16 cellular contexts compared by ENCODE assay signal in the genomic region with DNA sequence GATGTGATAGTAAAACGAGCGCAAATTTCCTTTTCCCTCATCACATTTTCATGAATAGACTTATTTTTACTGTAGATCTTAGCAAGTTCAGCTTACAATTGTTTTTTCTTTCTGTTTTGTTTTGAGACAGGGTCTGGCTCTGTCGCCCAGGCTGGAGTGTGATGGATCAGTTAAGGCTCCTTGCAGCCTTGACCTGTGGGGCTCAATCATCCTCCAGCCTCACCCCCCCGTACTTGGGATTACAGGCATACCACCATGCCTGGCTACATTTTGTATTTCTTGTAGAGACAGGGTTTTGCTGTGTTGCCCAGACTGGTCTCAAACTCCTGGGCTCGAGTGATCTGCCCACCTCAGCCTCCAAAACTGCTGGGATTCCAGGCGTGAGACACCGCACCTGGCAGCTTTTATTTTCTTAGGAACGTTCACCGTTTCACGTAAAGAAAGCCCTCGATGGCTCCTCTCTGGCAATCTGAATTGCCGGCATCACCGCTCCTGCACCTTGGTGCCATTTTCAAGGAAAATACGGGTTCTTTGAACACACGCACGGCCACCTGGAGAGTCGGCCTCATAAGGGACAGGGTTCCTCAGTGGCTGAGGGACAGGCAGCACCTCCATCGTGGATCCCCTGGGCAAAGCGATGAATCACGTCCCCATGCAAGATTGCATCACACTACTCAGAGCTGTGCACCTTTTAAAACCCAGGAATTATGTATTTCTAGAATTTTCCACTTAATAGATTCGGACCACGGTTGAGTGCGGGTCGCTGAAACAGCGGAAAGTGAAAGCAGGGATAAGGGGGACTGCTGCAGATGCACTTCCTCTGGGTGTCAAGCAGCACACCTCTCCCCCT.
DNase-seq lines count a peak whose midpoint lies in the region; ATAC-seq, FAIRE-seq and TF ChIP-seq lines count a peak whose summit lies in the region.
"Had no signal": no experiment of that assay in that cellular context is flagged by ENCODE, and none has a peak within 500 bp of the region (broad histone marks: within the 10 kb centered on the region; RNA-seq: fewer than 3 reads in every experiment).

No MANE protein-coding gene starts in this region.

- peaks cover 2% of the 10 kb centered on the region for H3K36me3 Mint-ChIP-seq in activated CD4-positive, alpha-beta memory T cell treated with anti-CD3 and anti-CD28 coated beads for 36 hours
- H3K36me3 Mint-ChIP-seq in activated CD4-positive, alpha-beta memory T cell treated with anti-CD3 and anti-CD28 coated beads, Interleukin-2, amount 10 ng/mL, durations not matched to agents 7 days and 5 days (ENCODE audit: low read depth): no peaks in the 10 kb centered on the region

- no peaks in the 10 kb centered on the region for H3K79me1 ChIP-seq in H1 (ENCODE audit: low read depth, low read length)

- H3K27me3 ChIP-seq in H1 (replicated peaks in 1 of 4; ENCODE audit: control insufficient read depth in 3 of 4, extremely low read depth in 1 of 4, insufficient read depth in 3 of 4, low read length in 3 of 4): no peaks in the 10 kb centered on the region

- H3K23me2 ChIP-seq in H1 (ENCODE audit: low read depth, low read length): no peaks in the 10 kb centered on the region

- no peaks in the 10 kb centered on the region for H3K9me3 ChIP-seq in H1 (ENCODE audit: insufficient read depth in 2 of 2, low read depth in 1 of 2, low read length in 1 of 2)

- no peak for TF ChIP-seq EP300 in H1 (IDR thresholded peaks at IDR 0.05; ENCODE audit: borderline replicate concordance in 1 of 2, low read depth in 2 of 2, low read length in 2 of 2)

- no peak overlapping the region; the same call in 1 of the 2 replicates for H2BK5ac ChIP-seq in H1 (ENCODE audit: low read depth, low read length)

- H3K27me3 Mint-ChIP-seq in activated CD4-positive, alpha-beta memory T cell treated with anti-CD3 and anti-CD28 coated beads for 36 hours: peaks cover 21% of the 10 kb centered on the region
- peaks cover 67% of the 10 kb centered on the region for H3K27me3 Mint-ChIP-seq in activated CD4-positive, alpha-beta memory T cell treated with anti-CD3 and anti-CD28 coated beads, Interleukin-2, amount 10 ng/mL, durations not matched to agents 7 days and 5 days

- ATAC-seq in HG03432 (IDR thresholded peaks at IDR 0.05; ENCODE audit: unreplicated experiment): peak; percentile 2
- ATAC-seq: foreskin keratinocyte, right cardiac atrium had no signal

- no peak overlapping the region for H3K4me3 ChIP-seq in H1 (ENCODE audit: extremely low read depth in 1 of 4, insufficient read depth in 2 of 4, low read depth in 3 of 4, low read length in 4 of 4)

- no peaks in the 10 kb centered on the region for H3K79me2 ChIP-seq in H1 (ENCODE audit: control insufficient read depth in 1 of 2, insufficient read depth in 2 of 2, low read length in 2 of 2)

- no peak overlapping the region for H3K56ac ChIP-seq in H1 (replicated peaks; ENCODE audit: insufficient read length, low read depth, low read length)

- H2AK5ac ChIP-seq in H1 (ENCODE audit: low read depth, low read length): no peak overlapping the region

- H2BK15ac ChIP-seq in H1 (ENCODE audit: low read length): no peak overlapping the region

- peak overlapping the region; percentile 8 for H3K4me3 Mint-ChIP-seq in activated CD4-positive, alpha-beta memory T cell treated with anti-CD3 and anti-CD28 coated beads for 36 hours
- H3K4me3 Mint-ChIP-seq in activated CD4-positive, alpha-beta memory T cell treated with anti-CD3 and anti-CD28 coated beads, Interleukin-2, amount 10 ng/mL, durations not matched to agents 7 days and 5 days: no peak overlapping the region

- H4K8ac ChIP-seq in H1 (ENCODE audit: extremely low read depth, insufficient read depth, low read length): peak overlapping the region; percentile 16; the same call in 1 of the 2 replicates

- no peak overlapping the region for H3K9ac ChIP-seq in H1 (replicated peaks in 1 of 4; ENCODE audit: extremely low read depth in 1 of 4, low read depth in 3 of 4, low read length in 3 of 4)

- H3K9me3 Mint-ChIP-seq in activated CD4-positive, alpha-beta memory T cell treated with anti-CD3 and anti-CD28 coated beads for 36 hours: no peaks in the 10 kb centered on the region
- no peaks in the 10 kb centered on the region for H3K9me3 Mint-ChIP-seq in activated CD4-positive, alpha-beta memory T cell treated with anti-CD3 and anti-CD28 coated beads, Interleukin-2, amount 10 ng/mL, durations not matched to agents 7 days and 5 days

- H3K27ac Mint-ChIP-seq in activated CD4-positive, alpha-beta memory T cell treated with anti-CD3 and anti-CD28 coated beads for 36 hours: peak overlapping the region; percentile 49
- no peak overlapping the region for H3K27ac Mint-ChIP-seq in activated CD4-positive, alpha-beta memory T cell treated with anti-CD3 and anti-CD28 coated beads, Interleukin-2, amount 10 ng/mL, durations not matched to agents 7 days and 5 days

- CTCF ChIA-PET in activated CD4-positive, alpha-beta memory T cell treated with anti-CD3 and anti-CD28 coated beads for 36 hours (lab: Charles Lee): interaction anchor here (0.6 kb wide), 1 partner anchor 133 kb away, joined by 4 read pairs; no protein-coding TSS in a partner anchor
- CTCF ChIA-PET in activated CD4-positive, alpha-beta memory T cell treated with anti-CD3 and anti-CD28 coated beads, Interleukin-2, amount 10 ng/mL, durations not matched to agents 7 days and 5 days (lab: Charles Lee): no interaction called here
- CTCF ChIA-PET in H1 (lab: Charles Lee; ENCODE audit: partially characterized antibody): interaction anchor here (0.9 kb wide), 1 partner anchor 46 kb away, joined by 3 read pairs; no protein-coding TSS in a partner anchor

- TF ChIP-seq RAD21 in H1 (IDR thresholded peaks at IDR 0.05 in 1 of 2, conservative IDR thresholded peaks at IDR 0.05 in 1 of 2; ENCODE audit: low read depth in 2 of 2, low read length in 2 of 2): no peak

- intact Hi-C loops in activated CD4-positive, alpha-beta memory T cell treated with anti-CD3 and anti-CD28 coated beads for 36 hours (cut with micrococcal nuclease): no loop called here

- peaks cover 80% of the 10 kb centered on the region for H3K4me1 Mint-ChIP-seq in activated CD4-positive, alpha-beta memory T cell treated with anti-CD3 and anti-CD28 coated beads for 36 hours (ENCODE audit: low read depth)
- H3K4me1 Mint-ChIP-seq in activated CD4-positive, alpha-beta memory T cell treated with anti-CD3 and anti-CD28 coated beads, Interleukin-2, amount 10 ng/mL, durations not matched to agents 7 days and 5 days: peaks cover 69% of the 10 kb centered on the region

- no peak overlapping the region for H4K91ac ChIP-seq in H1 (replicated peaks; ENCODE audit: insufficient read length, low read length)

- DNase-seq in activated CD4-positive, alpha-beta memory T cell treated with anti-CD3 and anti-CD28 coated beads for 36 hours: peak; percentile 18
- DNase-seq in activated CD4-positive, alpha-beta memory T cell treated with anti-CD3 and anti-CD28 coated beads, Interleukin-2, amount 10 ng/mL, durations not matched to agents 7 days and 5 days: no peak
- DNase-seq in GM12892 (ENCODE audit: insufficient read length) (no peak), H1 (ENCODE audit: low read depth in 1 of 2, low spot score in 2 of 2) (no peak), mesenteric fat pad (ENCODE audit: low spot score) (no peak), Kasumi-1 (lab: John Stamatoyannopoulos, UW) (no peak), C1 segment of cervical spinal cord (lab: John Stamatoyannopoulos, UW) (no peak)
- DNase-seq: activated gamma-delta T cell treated with Interleukin-2 at 50 U/mL for 16 hours, cortex of kidney, foreskin keratinocyte, NCI-H1092 treated with DMSO at 0.1 percent for 48 hours, NCI-H748 treated with DMSO at 0.1 percent for 48 hours, nucleus accumbens, right cardiac atrium had no signal

- H2BK12ac ChIP-seq in H1 (ENCODE audit: low read depth, low read length): no peak overlapping the region

- FAIRE-seq in GM12892 (lab: Jason Lieb, UNC) (peak; percentile 80), H1 (lab: Jason Lieb, UNC) (no peak)
- FAIRE-seq: endothelial cell of umbilical vein had no signal

- H3K14ac ChIP-seq in H1 (ENCODE audit: insufficient read length): no peak overlapping the region

- TF ChIP-seq POLR2A in GM12892 (IDR thresholded peaks at IDR 0.05; ENCODE audit: low read depth, low read length) (no peak), H1 (IDR thresholded peaks at IDR 0.05; ENCODE audit: control extremely low read depth in 1 of 2, low read depth in 2 of 2, low read length in 2 of 2) (no peak)

- no peak overlapping the region for H2AFZ ChIP-seq in H1 (ENCODE audit: low read length)

- no peak overlapping the region for H2BK120ac ChIP-seq in H1 (replicated peaks; ENCODE audit: low read depth, low read length)

- no peak overlapping the region for H3K18ac ChIP-seq in H1 (ENCODE audit: extremely low read depth, low read length)

- H3K4me1 ChIP-seq in H1 (replicated peaks in 1 of 4; ENCODE audit: control insufficient read depth in 3 of 4, insufficient read depth in 4 of 4, low read length in 3 of 4): no peaks in the 10 kb centered on the region
- H3K4me1 ChIP-seq: foreskin keratinocyte had no signal

- no peak overlapping the region for H3K4ac ChIP-seq in H1 (replicated peaks; ENCODE audit: insufficient read length, low read depth, low read length)

- H4K5ac ChIP-seq in H1 (ENCODE audit: insufficient read length, low read depth, low read length): no peak overlapping the region

- H4K20me1 ChIP-seq in H1 (replicated peaks in 1 of 2; ENCODE audit: control insufficient read depth in 1 of 2, insufficient read depth in 2 of 2, low read length in 2 of 2): no peaks in the 10 kb centered on the region

- no peak overlapping the region for H3K23ac ChIP-seq in H1 (ENCODE audit: insufficient read length)

- no peak overlapping the region for H2BK20ac ChIP-seq in H1 (ENCODE audit: low read length)

- TF ChIP-seq CTCF in H1 (IDR thresholded peaks at IDR 0.05; ENCODE audit: control extremely low read depth in 1 of 3, insufficient read depth in 1 of 3, low read depth in 1 of 3, low read length in 3 of 3): no peak

- no peaks in the 10 kb centered on the region for H3K36me3 ChIP-seq in H1 (ENCODE audit: control insufficient read depth in 2 of 4, insufficient read depth in 4 of 4, low read length in 3 of 4)

- H3K27ac ChIP-seq in H1 (ENCODE audit: low read depth, low read length): no peak overlapping the region
- H3K27ac ChIP-seq: foreskin keratinocyte had no signal

- 85% methylated on average over 25 of the region's 25 CpGs; no CpG with 5 or more reads in 1 of the 2 experiments for WGBS in H1 (ENCODE audit: extremely low coverage in 1 of 2, insufficient coverage in 1 of 2, insufficient read length in 1 of 2, insufficient replicate concordance in 2 of 2, low coverage in 1 of 2, low lambda C conversion rate in 2 of 2, missing lambda C conversion rate in 1 of 2), 2 experiments

- H3K4me2 ChIP-seq in H1 (ENCODE audit: insufficient read depth in 1 of 2, low read depth in 2 of 2, low read length in 2 of 2): no peak overlapping the region

- POLR2A ChIA-PET in activated CD4-positive, alpha-beta memory T cell treated with anti-CD3 and anti-CD28 coated beads for 36 hours (lab: Charles Lee): no interaction called here
- POLR2A ChIA-PET in activated CD4-positive, alpha-beta memory T cell treated with anti-CD3 and anti-CD28 coated beads, Interleukin-2, amount 10 ng/mL, durations not matched to agents 7 days and 5 days (lab: Charles Lee): no interaction called here
- POLR2A ChIA-PET in H1 (lab: Charles Lee; ENCODE audit: partially characterized antibody): no interaction called here

TF ChIP-seq in H1, 55 proteins besides CTCF, POLR2A, EP300 and RAD21 (continues in another document):
- no peak for TF ChIP-seq KDM4A (IDR thresholded peaks at IDR 0.05; ENCODE audit: low read depth, low read length, severe bottlenecking)
